Comparison of ENCODE assay signal across 2 cellular contexts in the genomic region with DNA sequence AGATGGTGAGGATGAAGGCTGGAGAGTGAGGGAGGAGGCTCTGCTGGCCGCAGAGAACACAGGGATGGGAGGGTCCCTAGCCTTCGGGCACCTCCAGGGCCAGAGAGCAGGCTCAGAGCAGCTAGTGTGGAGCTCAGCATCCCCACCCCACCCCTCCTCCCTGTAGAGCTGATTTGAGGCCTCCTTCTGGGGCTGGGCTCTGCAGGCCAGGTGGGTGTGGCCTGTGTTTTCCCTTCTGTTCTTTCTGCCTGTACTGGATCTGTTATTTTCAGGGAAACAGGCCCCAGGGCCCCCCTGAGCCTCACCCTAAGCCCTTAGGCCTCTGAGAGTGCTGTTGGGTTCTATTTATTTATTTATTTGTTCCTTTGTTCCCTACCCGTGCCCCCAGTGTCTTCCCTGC.
TF ChIP-seq lines count a peak whose summit lies in the region.

No MANE protein-coding gene starts in this region.

TF ChIP-seq in GM23338, 12 proteins besides CTCF, POLR2A, EP300 and RAD21 (continues in another document):
- TF ChIP-seq, protein P1, sequence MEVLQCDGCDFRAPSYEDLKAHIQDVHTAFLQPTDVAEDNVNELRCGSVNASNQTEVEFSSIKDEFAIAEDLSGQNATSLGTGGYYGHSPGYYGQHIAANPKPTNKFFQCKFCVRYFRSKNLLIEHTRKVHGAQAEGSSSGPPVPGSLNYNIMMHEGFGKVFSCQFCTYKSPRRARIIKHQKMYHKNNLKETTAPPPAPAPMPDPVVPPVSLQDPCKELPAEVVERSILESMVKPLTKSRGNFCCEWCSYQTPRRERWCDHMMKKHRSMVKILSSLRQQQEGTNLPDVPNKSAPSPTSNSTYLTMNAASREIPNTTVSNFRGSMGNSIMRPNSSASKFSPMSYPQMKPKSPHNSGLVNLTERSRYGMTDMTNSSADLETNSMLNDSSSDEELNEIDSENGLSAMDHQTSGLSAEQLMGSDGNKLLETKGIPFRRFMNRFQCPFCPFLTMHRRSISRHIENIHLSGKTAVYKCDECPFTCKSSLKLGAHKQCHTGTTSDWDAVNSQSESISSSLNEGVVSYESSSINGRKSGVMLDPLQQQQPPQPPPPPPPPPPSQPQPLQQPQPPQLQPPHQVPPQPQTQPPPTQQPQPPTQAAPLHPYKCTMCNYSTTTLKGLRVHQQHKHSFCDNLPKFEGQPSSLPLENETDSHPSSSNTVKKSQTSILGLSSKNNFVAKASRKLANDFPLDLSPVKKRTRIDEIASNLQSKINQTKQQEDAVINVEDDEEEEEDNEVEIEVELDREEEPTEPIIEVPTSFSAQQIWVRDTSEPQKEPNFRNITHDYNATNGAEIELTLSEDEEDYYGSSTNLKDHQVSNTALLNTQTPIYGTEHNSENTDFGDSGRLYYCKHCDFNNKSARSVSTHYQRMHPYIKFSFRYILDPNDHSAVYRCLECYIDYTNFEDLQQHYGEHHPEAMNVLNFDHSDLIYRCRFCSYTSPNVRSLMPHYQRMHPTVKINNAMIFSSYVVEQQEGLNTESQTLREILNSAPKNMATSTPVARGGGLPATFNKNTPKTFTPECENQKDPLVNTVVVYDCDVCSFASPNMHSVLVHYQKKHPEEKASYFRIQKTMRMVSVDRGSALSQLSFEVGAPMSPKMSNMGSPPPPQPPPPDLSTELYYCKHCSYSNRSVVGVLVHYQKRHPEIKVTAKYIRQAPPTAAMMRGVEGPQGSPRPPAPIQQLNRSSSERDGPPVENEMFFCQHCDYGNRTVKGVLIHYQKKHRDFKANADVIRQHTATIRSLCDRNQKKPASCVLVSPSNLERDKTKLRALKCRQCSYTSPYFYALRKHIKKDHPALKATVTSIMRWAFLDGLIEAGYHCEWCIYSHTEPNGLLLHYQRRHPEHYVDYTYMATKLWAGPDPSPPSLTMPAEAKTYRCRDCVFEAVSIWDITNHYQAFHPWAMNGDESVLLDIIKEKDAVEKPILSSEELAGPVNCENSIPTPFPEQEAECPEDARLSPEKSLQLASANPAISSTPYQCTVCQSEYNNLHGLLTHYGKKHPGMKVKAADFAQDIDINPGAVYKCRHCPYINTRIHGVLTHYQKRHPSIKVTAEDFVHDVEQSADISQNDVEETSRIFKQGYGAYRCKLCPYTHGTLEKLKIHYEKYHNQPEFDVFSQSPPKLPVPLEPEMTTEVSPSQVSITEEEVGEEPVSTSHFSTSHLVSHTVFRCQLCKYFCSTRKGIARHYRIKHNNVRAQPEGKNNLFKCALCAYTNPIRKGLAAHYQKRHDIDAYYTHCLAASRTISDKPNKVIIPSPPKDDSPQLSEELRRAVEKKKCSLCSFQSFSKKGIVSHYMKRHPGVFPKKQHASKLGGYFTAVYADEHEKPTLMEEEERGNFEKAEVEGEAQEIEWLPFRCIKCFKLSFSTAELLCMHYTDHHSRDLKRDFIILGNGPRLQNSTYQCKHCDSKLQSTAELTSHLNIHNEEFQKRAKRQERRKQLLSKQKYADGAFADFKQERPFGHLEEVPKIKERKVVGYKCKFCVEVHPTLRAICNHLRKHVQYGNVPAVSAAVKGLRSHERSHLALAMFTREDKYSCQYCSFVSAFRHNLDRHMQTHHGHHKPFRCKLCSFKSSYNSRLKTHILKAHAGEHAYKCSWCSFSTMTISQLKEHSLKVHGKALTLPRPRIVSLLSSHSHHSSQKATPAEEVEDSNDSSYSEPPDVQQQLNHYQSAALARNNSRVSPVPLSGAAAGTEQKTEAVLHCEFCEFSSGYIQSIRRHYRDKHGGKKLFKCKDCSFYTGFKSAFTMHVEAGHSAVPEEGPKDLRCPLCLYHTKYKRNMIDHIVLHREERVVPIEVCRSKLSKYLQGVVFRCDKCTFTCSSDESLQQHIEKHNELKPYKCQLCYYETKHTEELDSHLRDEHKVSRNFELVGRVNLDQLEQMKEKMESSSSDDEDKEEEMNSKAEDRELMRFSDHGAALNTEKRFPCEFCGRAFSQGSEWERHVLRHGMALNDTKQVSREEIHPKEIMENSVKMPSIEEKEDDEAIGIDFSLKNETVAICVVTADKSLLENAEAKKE (CRISPR knock-in tag; IDR thresholded peaks at IDR 0.05) = no peak
- no peak for TF ChIP-seq ZNF114 (CRISPR knock-in tag; IDR thresholded peaks at IDR 0.05)
- TF ChIP-seq, protein P2, sequence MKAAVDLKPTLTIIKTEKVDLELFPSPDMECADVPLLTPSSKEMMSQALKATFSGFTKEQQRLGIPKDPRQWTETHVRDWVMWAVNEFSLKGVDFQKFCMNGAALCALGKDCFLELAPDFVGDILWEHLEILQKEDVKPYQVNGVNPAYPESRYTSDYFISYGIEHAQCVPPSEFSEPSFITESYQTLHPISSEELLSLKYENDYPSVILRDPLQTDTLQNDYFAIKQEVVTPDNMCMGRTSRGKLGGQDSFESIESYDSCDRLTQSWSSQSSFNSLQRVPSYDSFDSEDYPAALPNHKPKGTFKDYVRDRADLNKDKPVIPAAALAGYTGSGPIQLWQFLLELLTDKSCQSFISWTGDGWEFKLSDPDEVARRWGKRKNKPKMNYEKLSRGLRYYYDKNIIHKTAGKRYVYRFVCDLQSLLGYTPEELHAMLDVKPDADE (IDR thresholded peaks at IDR 0.05) = no peak
- TF ChIP-seq, protein P3, sequence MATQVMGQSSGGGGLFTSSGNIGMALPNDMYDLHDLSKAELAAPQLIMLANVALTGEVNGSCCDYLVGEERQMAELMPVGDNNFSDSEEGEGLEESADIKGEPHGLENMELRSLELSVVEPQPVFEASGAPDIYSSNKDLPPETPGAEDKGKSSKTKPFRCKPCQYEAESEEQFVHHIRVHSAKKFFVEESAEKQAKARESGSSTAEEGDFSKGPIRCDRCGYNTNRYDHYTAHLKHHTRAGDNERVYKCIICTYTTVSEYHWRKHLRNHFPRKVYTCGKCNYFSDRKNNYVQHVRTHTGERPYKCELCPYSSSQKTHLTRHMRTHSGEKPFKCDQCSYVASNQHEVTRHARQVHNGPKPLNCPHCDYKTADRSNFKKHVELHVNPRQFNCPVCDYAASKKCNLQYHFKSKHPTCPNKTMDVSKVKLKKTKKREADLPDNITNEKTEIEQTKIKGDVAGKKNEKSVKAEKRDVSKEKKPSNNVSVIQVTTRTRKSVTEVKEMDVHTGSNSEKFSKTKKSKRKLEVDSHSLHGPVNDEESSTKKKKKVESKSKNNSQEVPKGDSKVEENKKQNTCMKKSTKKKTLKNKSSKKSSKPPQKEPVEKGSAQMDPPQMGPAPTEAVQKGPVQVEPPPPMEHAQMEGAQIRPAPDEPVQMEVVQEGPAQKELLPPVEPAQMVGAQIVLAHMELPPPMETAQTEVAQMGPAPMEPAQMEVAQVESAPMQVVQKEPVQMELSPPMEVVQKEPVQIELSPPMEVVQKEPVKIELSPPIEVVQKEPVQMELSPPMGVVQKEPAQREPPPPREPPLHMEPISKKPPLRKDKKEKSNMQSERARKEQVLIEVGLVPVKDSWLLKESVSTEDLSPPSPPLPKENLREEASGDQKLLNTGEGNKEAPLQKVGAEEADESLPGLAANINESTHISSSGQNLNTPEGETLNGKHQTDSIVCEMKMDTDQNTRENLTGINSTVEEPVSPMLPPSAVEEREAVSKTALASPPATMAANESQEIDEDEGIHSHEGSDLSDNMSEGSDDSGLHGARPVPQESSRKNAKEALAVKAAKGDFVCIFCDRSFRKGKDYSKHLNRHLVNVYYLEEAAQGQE (IDR thresholded peaks at IDR 0.05; ENCODE audit: unreplicated experiment) = no peak
- no peak for TF ChIP-seq STAT1 (IDR thresholded peaks at IDR 0.05; ENCODE audit: unreplicated experiment)
- no peak for TF ChIP-seq POLR2AphosphoS5 (IDR thresholded peaks at IDR 0.05; ENCODE audit: low read depth)
- no peak for TF ChIP-seq EZH2 (IDR thresholded peaks at IDR 0.05; ENCODE audit: low read depth, unreplicated experiment)
- TF ChIP-seq NANOG (IDR thresholded peaks at IDR 0.05; ENCODE audit: borderline replicate concordance) = no peak
- no peak for TF ChIP-seq JUNB (IDR thresholded peaks at IDR 0.05; ENCODE audit: unreplicated experiment)
- TF ChIP-seq ZNF331 (CRISPR knock-in tag; IDR thresholded peaks at IDR 0.05; ENCODE audit: low read depth) = no peak

TF ChIP-seq in WTC11, 78 proteins besides CTCF, POLR2A, EP300 and RAD21 (continued from another document):
- TF ChIP-seq E2F4 (CRISPR knock-in tag; IDR thresholded peaks at IDR 0.05; ENCODE audit: borderline replicate concordance, low read depth) (no peak), RELA (CRISPR knock-in tag; IDR thresholded peaks at IDR 0.05; ENCODE audit: borderline replicate concordance) (no peak)
